In the genomic region with DNA sequence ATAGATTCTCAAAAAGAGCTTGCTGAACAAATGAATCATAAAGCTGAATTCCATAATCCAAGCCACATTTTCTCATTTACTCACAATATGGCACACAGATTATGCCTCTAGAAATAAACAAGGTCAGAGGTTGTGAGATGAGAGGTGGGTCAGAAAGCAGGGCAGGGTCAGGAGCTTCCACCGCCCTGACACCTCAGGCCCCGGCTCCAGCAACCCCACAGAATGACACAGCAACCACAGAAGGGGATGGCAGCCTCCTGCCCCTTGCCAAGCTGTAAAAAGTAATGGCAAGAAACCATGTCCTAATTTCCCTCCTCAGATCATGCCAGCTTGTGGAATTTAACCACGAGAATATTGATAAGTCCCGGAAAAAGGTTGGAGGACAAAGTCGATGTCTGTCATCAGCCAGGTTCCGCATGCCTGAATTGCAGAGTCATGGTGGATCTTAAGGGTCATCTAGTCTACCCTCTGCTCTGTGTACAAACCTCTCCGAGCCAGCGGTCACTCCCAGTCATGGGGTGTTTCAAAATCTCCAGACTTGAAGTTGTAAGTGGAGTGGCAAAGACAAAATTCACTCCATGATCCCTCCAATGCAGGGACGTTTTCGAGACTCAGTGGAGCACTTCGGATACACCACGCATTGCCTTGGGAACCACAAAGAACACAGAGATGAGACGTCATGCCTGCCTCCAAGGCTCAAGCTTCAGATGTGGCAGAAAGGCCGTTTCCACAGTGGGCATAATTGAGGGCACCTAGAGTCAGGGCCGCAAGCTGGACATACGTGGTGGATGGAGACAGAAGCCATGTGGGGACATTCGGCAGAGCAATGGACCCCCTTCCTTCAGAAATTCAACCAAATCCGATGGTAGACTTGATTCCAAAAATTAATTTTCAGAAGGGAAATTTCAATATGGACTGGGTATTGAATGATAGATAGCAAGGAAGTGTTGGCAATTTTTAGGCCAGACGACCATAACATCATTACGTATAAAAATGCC, we compare ENCODE assay signal across 1 cellular context.
A peak's percentile ranks its signal among the peaks of the same experiment; 100 is the strongest.
TF ChIP-seq lines count a peak whose summit lies in the region.

No MANE protein-coding gene starts in this region.

TF ChIP-seq in HepG2, 621 proteins besides CTCF, POLR2A, EP300 and RAD21 (continued from another document and continues in another):
- TF ChIP-seq KLF16 (CRISPR knock-in tag; IDR thresholded peaks at IDR 0.05), result peak in 1 of 2 experiments; percentile 63; a peak in 1 of 4 replicates
- no peak for TF ChIP-seq ZNF577 (CRISPR knock-in tag; IDR thresholded peaks at IDR 0.05; ENCODE audit: borderline replicate concordance, low read depth)
- TF ChIP-seq, protein P1, sequence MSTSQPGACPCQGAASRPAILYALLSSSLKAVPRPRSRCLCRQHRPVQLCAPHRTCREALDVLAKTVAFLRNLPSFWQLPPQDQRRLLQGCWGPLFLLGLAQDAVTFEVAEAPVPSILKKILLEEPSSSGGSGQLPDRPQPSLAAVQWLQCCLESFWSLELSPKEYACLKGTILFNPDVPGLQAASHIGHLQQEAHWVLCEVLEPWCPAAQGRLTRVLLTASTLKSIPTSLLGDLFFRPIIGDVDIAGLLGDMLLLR (CRISPR knock-in tag; IDR thresholded peaks at IDR 0.05), result no peak
- 0 out of 2 replicates have a peak, but pooled peaks have one; percentile 75 for TF ChIP-seq NRL (CRISPR knock-in tag; IDR thresholded peaks at IDR 0.05; ENCODE audit: borderline replicate concordance)
- TF ChIP-seq, protein P2, sequence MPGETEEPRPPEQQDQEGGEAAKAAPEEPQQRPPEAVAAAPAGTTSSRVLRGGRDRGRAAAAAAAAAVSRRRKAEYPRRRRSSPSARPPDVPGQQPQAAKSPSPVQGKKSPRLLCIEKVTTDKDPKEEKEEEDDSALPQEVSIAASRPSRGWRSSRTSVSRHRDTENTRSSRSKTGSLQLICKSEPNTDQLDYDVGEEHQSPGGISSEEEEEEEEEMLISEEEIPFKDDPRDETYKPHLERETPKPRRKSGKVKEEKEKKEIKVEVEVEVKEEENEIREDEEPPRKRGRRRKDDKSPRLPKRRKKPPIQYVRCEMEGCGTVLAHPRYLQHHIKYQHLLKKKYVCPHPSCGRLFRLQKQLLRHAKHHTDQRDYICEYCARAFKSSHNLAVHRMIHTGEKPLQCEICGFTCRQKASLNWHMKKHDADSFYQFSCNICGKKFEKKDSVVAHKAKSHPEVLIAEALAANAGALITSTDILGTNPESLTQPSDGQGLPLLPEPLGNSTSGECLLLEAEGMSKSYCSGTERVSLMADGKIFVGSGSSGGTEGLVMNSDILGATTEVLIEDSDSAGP (CRISPR knock-in tag; IDR thresholded peaks at IDR 0.05; ENCODE audit: borderline replicate concordance), result no peak; the same call in 1 of the 2 replicates
- TF ChIP-seq MAFG (CRISPR knock-in tag; IDR thresholded peaks at IDR 0.05), result peak; percentile 92
- TF ChIP-seq TAF1 (CRISPR knock-in tag; IDR thresholded peaks at IDR 0.05), result peak; percentile 71
- TF ChIP-seq ZNF564 (CRISPR knock-in tag; IDR thresholded peaks at IDR 0.05), result no peak
- TF ChIP-seq, protein P3, sequence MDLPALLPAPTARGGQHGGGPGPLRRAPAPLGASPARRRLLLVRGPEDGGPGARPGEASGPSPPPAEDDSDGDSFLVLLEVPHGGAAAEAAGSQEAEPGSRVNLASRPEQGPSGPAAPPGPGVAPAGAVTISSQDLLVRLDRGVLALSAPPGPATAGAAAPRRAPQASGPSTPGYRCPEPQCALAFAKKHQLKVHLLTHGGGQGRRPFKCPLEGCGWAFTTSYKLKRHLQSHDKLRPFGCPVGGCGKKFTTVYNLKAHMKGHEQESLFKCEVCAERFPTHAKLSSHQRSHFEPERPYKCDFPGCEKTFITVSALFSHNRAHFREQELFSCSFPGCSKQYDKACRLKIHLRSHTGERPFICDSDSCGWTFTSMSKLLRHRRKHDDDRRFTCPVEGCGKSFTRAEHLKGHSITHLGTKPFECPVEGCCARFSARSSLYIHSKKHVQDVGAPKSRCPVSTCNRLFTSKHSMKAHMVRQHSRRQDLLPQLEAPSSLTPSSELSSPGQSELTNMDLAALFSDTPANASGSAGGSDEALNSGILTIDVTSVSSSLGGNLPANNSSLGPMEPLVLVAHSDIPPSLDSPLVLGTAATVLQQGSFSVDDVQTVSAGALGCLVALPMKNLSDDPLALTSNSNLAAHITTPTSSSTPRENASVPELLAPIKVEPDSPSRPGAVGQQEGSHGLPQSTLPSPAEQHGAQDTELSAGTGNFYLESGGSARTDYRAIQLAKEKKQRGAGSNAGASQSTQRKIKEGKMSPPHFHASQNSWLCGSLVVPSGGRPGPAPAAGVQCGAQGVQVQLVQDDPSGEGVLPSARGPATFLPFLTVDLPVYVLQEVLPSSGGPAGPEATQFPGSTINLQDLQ (CRISPR knock-in tag; IDR thresholded peaks at IDR 0.05), result no peak
- TF ChIP-seq KMT2A (CRISPR knock-in tag; IDR thresholded peaks at IDR 0.05), result no peak
- no peak for TF ChIP-seq SRSF9 (IDR thresholded peaks at IDR 0.05; ENCODE audit: borderline replicate concordance, insufficient read depth, low read depth, low read length, poor library complexity, severe bottlenecking)
- TF ChIP-seq ZFP82 (CRISPR knock-in tag; IDR thresholded peaks at IDR 0.05; ENCODE audit: borderline replicate concordance), result no peak
- peak; percentile 86 for TF ChIP-seq NR2F6 (IDR thresholded peaks at IDR 0.05)
- TF ChIP-seq NR2F6 (CRISPR knock-in tag; IDR thresholded peaks at IDR 0.05), result peak; percentile 89
- TF ChIP-seq BHLHE40 (IDR thresholded peaks at IDR 0.05; ENCODE audit: low read length), result no peak
- TF ChIP-seq ZNF274 (CRISPR knock-in tag; IDR thresholded peaks at IDR 0.05), result no peak
- TF ChIP-seq ZNF792 (CRISPR knock-in tag; IDR thresholded peaks at IDR 0.05), result peak; percentile 55; the same call in 1 of the 2 replicates
- TF ChIP-seq SOX6 (IDR thresholded peaks at IDR 0.05), result no peak
- peak; percentile 76 for TF ChIP-seq SOX6 (CRISPR knock-in tag; IDR thresholded peaks at IDR 0.05)
- no peak for TF ChIP-seq ZNF30 (CRISPR knock-in tag; IDR thresholded peaks at IDR 0.05)
- peak; percentile 71 for TF ChIP-seq YY1 (IDR thresholded peaks at IDR 0.05; ENCODE audit: insufficient read depth, insufficient replicate concordance, low read depth, low read length)
- TF ChIP-seq, protein P4, sequence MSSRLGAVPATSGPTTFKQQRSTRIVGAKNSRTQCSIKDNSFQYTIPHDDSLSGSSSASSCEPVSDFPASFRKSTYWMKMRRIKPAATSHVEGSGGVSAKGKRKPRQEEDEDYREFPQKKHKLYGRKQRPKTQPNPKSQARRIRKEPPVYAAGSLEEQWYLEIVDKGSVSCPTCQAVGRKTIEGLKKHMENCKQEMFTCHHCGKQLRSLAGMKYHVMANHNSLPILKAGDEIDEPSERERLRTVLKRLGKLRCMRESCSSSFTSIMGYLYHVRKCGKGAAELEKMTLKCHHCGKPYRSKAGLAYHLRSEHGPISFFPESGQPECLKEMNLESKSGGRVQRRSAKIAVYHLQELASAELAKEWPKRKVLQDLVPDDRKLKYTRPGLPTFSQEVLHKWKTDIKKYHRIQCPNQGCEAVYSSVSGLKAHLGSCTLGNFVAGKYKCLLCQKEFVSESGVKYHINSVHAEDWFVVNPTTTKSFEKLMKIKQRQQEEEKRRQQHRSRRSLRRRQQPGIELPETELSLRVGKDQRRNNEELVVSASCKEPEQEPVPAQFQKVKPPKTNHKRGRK (CRISPR knock-in tag; IDR thresholded peaks at IDR 0.05), result no peak
- TF ChIP-seq MEIS2 (CRISPR knock-in tag; IDR thresholded peaks at IDR 0.05), result 0 out of 2 replicates have a peak, but pooled peaks have one; percentile 33
- TF ChIP-seq ZNF138 (CRISPR knock-in tag; IDR thresholded peaks at IDR 0.05; ENCODE audit: low read depth), result 0 out of 2 replicates have a peak, but pooled peaks have one; percentile 54
- no peak for TF ChIP-seq SMC3 (IDR thresholded peaks at IDR 0.05; ENCODE audit: low read length)
- no peak for TF ChIP-seq HNRNPUL1 (IDR thresholded peaks at IDR 0.05; ENCODE audit: low read depth, low read length)
- no peak for TF ChIP-seq ZNF777 (CRISPR knock-in tag; IDR thresholded peaks at IDR 0.05)
- TF ChIP-seq NAIF1 (CRISPR knock-in tag; IDR thresholded peaks at IDR 0.05; ENCODE audit: borderline replicate concordance), result peak; percentile 1; the same call in 1 of the 2 replicates
- TF ChIP-seq HNRNPLL (IDR thresholded peaks at IDR 0.05; ENCODE audit: low read depth, low read length, poor library complexity, severe bottlenecking), result no peak
- TF ChIP-seq ZNF343 (CRISPR knock-in tag; IDR thresholded peaks at IDR 0.05), result peak; percentile 79; the same call in 1 of the 2 replicates
- TF ChIP-seq CCDC6 (CRISPR knock-in tag; IDR thresholded peaks at IDR 0.05), result no peak
- TF ChIP-seq, protein P5, sequence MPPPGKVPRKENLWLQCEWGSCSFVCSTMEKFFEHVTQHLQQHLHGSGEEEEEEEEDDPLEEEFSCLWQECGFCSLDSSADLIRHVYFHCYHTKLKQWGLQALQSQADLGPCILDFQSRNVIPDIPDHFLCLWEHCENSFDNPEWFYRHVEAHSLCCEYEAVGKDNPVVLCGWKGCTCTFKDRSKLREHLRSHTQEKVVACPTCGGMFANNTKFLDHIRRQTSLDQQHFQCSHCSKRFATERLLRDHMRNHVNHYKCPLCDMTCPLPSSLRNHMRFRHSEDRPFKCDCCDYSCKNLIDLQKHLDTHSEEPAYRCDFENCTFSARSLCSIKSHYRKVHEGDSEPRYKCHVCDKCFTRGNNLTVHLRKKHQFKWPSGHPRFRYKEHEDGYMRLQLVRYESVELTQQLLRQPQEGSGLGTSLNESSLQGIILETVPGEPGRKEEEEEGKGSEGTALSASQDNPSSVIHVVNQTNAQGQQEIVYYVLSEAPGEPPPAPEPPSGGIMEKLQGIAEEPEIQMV (CRISPR knock-in tag; IDR thresholded peaks at IDR 0.05; ENCODE audit: low read depth), result no peak
- TF ChIP-seq ZNF496 (CRISPR knock-in tag; IDR thresholded peaks at IDR 0.05; ENCODE audit: insufficient replicate concordance), result no peak
- TF ChIP-seq, protein P6, sequence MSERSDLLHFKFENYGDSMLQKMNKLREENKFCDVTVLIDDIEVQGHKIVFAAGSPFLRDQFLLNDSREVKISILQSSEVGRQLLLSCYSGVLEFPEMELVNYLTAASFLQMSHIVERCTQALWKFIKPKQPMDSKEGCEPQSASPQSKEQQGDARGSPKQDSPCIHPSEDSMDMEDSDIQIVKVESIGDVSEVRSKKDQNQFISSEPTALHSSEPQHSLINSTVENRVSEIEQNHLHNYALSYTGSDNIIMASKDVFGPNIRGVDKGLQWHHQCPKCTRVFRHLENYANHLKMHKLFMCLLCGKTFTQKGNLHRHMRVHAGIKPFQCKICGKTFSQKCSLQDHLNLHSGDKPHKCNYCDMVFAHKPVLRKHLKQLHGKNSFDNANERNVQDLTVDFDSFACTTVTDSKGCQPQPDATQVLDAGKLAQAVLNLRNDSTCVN (CRISPR knock-in tag; IDR thresholded peaks at IDR 0.05; ENCODE audit: borderline replicate concordance), result peak; percentile 85; the same call in 1 of the 2 replicates
- no peak for TF ChIP-seq MLLT10 (CRISPR knock-in tag; IDR thresholded peaks at IDR 0.05)
- TF ChIP-seq, protein P7, sequence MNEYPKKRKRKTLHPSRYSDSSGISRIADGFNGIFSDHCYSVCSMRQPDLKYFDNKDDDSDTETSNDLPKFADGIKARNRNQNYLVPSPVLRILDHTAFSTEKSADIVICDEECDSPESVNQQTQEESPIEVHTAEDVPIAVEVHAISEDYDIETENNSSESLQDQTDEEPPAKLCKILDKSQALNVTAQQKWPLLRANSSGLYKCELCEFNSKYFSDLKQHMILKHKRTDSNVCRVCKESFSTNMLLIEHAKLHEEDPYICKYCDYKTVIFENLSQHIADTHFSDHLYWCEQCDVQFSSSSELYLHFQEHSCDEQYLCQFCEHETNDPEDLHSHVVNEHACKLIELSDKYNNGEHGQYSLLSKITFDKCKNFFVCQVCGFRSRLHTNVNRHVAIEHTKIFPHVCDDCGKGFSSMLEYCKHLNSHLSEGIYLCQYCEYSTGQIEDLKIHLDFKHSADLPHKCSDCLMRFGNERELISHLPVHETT (CRISPR knock-in tag; conservative IDR thresholded peaks at IDR 0.05), result no peak
- 0 out of 2 replicates have a peak, but pooled peaks have one; percentile 24 for TF ChIP-seq GLI4 (CRISPR knock-in tag; IDR thresholded peaks at IDR 0.05; ENCODE audit: borderline replicate concordance)
- no peak for TF ChIP-seq AKAP8 (CRISPR knock-in tag; IDR thresholded peaks at IDR 0.05)
- TF ChIP-seq ZNF776 (CRISPR knock-in tag; IDR thresholded peaks at IDR 0.05), result no peak
- no peak for TF ChIP-seq MAF1 (CRISPR knock-in tag; IDR thresholded peaks at IDR 0.05; ENCODE audit: borderline replicate concordance)
- TF ChIP-seq MED1 (CRISPR knock-in tag; IDR thresholded peaks at IDR 0.05), result peak; percentile 98
- TF ChIP-seq NCOA1 (CRISPR knock-in tag; IDR thresholded peaks at IDR 0.05), result 0 out of 2 replicates have a peak, but pooled peaks have one; percentile 9
- peak; percentile 73 for TF ChIP-seq NFE2 (CRISPR knock-in tag; IDR thresholded peaks at IDR 0.05)
- TF ChIP-seq ZMAT3 (CRISPR knock-in tag; conservative IDR thresholded peaks at IDR 0.05), result no peak
- TF ChIP-seq, protein P8, sequence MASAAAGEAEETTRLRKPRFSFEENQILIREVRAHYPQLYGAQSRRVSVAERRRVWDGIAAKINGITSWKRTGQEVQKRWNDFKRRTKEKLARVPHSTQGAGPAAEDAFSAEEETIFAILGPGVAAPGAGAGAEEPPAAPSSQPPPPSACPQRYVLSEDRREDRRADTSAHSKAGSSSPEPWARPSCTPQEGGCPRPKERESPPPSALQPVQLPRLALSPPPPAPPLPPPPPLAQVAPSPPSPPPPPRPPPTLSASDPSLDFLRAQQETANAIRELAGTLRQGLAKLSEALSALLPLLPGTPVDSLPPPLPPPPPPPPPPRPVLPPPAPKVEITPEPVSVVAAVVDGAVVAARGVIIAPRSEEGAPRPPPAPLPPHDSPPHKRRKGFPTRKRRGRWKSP (CRISPR knock-in tag; IDR thresholded peaks at IDR 0.05), result peak; percentile 64; the same call in 1 of the 2 replicates
- no peak; the same call in 1 of the 2 replicates for TF ChIP-seq ZNF335 (CRISPR knock-in tag; IDR thresholded peaks at IDR 0.05)
- TF ChIP-seq IRX3 (CRISPR knock-in tag; IDR thresholded peaks at IDR 0.05; ENCODE audit: borderline replicate concordance, low read depth), result no peak
- TF ChIP-seq, protein P9, sequence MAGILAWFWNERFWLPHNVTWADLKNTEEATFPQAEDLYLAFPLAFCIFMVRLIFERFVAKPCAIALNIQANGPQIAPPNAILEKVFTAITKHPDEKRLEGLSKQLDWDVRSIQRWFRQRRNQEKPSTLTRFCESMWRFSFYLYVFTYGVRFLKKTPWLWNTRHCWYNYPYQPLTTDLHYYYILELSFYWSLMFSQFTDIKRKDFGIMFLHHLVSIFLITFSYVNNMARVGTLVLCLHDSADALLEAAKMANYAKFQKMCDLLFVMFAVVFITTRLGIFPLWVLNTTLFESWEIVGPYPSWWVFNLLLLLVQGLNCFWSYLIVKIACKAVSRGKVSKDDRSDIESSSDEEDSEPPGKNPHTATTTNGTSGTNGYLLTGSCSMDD (CRISPR knock-in tag; IDR thresholded peaks at IDR 0.05), result no peak
- TF ChIP-seq, protein P10, sequence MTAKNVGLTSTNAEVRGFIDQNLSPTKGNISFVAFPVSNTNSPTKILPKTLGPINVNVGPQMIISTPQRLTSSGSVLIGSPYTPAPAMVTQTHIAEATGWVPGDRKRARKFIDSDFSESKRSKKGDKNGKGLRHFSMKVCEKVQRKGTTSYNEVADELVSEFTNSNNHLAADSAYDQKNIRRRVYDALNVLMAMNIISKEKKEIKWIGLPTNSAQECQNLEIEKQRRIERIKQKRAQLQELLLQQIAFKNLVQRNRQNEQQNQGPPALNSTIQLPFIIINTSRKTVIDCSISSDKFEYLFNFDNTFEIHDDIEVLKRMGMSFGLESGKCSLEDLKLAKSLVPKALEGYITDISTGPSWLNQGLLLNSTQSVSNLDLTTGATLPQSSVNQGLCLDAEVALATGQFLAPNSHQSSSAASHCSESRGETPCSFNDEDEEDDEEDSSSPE (CRISPR knock-in tag; IDR thresholded peaks at IDR 0.05), result 0 out of 2 replicates have a peak, but pooled peaks have one; percentile 21
- no peak for TF ChIP-seq ZNF251 (CRISPR knock-in tag; IDR thresholded peaks at IDR 0.05)
- TF ChIP-seq ZNF264 (CRISPR knock-in tag; IDR thresholded peaks at IDR 0.05), result no peak; the same call in 1 of the 2 replicates
- TF ChIP-seq ZNF543 (CRISPR knock-in tag; IDR thresholded peaks at IDR 0.05), result peak; percentile 70
